Comparison of ENCODE assay signal across 10 cellular contexts in the genomic region with DNA sequence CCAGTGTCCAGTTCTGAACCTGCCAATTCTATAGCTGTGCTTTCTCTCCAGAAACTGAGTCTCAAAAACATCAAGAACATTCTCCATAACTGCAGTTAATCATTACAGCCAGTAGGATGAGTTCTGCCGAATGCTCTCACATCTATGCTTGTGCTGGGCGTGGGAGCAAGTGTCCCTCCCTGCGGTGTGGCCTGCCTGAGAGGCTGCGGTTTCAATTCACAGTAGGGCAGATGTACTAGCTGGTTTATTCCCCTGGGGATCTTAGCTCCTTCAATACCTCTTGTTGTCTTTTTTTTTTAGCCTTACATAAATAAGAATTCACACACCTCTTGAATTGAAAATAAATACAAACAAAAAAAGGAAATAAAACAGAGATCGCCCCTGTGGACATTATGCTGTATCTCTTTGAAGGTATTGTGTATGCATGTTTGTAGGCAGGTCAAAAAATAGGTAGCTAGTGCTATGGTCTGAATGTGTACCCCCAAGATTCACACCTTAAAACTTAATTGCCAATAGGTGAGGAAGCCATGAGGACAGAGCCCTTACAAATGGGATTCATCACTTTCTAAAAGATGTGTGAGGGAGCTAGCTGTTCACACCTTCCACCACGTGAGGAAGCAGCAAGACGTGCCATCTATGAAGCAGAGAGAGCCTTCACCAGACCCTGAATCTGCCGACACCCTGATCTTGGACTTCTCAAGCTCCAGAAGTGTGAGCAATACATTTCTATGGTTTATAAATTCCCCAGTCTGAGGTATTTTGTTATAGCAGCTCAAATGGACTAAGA.
A peak's percentile ranks its signal among the peaks of the same experiment; 100 is the strongest.
DNase-seq lines count a peak whose midpoint lies in the region; ATAC-seq and TF ChIP-seq lines count a peak whose summit lies in the region.
"Had no signal": no experiment of that assay in that cellular context is flagged by ENCODE, and none has a peak within 500 bp of the region (broad histone marks: within the 10 kb centered on the region; RNA-seq: fewer than 3 reads in every experiment).

No MANE protein-coding gene starts in this region.

- TF ChIP-seq CTCF in BE2C (IDR thresholded peaks at IDR 0.05; ENCODE audit: low read depth, low read length) = no peak
- peak in 1 of 3 experiments; percentile 25 for TF ChIP-seq CTCF in testis (IDR thresholded peaks at IDR 0.05)

- WGBS in testis, 2 donors = 75 to 90% methylated on average over 8 of the region's 8 CpGs

- intact Hi-C loops in testis (cut with DNase I; ENCODE audit: low total_unique reads) = no loop called here

- peak; percentile 86 for ATAC-seq in GM18511 (IDR thresholded peaks at IDR 0.05; ENCODE audit: unreplicated experiment)
- peak; percentile 80 for ATAC-seq in GM21619 (IDR thresholded peaks at IDR 0.05; ENCODE audit: unreplicated experiment)
- peak; percentile 77 for ATAC-seq in HG03521 (IDR thresholded peaks at IDR 0.05; ENCODE audit: unreplicated experiment)

- no peak overlapping the region for H3K27ac ChIP-seq in testis

- H3K27me3 ChIP-seq in BE2C (no peaks in the 10 kb centered on the region), testis (no peaks in the 10 kb centered on the region)

- H3K4me3 ChIP-seq in BE2C (ENCODE audit: low read depth, low read length) (no peak overlapping the region), testis (no peak overlapping the region)
- H3K4me3 ChIP-seq: lung had no signal

- H3K4me1 ChIP-seq in BE2C (no peaks in the 10 kb centered on the region), testis (no peaks in the 10 kb centered on the region)

- H3K9me3 ChIP-seq in BE2C (no peaks in the 10 kb centered on the region), testis (no peaks in the 10 kb centered on the region)

- H3K36me3 ChIP-seq in BE2C (no peaks in the 10 kb centered on the region), testis (ENCODE audit: low read depth, missing control alignments) (no peaks in the 10 kb centered on the region)

- no peak for TF ChIP-seq POLR2A in testis (IDR thresholded peaks at IDR 0.05)

- DNase-seq in iPS-NIHi11 (ENCODE audit: low spot score) (peak; percentile 47), BE2C (no peak), NCI-H1092 treated with DMSO at 0.1 percent for 48 hours (lab: John Stamatoyannopoulos, UW) (no peak), OCI-M1 (lab: John Stamatoyannopoulos, UW) (no peak), testis (no peak)
- DNase-seq: activated CD4-positive, alpha-beta T cell treated with anti-CD3 and anti-CD28 coated beads, Interleukin-2, amount 10 ng/mL, durations not matched to agents 24 days and 14 days had no signal
